9 cellular contexts compared by ENCODE assay signal in the genomic region with DNA sequence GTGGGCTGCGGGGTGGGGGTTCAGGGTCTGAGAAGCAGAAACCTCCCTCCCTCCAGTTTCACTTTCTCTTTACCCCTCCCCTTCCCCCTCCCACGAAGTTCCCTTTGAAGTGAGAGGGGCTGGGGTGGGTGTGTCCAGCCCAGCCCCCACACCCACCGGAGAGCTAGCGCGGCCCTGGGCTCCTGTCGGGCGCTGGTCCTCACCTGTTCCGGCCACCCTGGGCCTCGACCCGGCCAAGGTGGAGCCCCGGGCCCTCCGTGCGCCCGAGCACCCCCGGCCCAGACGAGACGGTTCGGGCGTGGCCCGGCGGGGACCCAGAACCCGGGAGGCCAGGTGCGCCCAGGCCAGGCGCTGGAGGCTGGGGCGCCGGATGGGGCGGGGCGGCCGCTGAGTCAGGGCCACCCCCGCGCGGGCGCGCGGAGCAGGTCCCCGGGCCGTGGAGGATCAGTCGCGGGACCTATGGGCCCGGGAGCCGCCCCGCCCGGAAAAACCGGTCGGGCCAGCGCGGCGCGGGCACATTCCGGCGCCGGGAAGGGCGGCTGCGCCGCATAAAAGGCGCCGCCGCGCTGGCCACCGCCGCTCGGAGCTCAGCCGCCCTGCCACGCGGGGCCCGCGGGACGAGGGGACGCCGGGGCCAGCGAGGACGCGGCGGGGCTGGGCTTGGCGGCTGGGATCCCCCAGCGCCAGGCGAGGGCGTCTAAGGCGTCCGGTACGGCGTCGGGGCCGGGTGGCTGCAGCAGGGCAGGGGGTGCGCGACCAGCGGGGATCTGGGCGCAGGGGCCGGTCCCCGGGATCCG. TPM values are rescaled to one million over a fixed set of nuclear protein-coding genes. Genes with fewer than 3 reads are reported as not detected.
DNase-seq lines count a peak whose midpoint lies in the region; ATAC-seq and TF ChIP-seq lines count a peak whose summit lies in the region.
"Had no signal": no experiment of that assay in that cellular context is flagged by ENCODE, and none has a peak within 500 bp of the region (broad histone marks: within the 10 kb centered on the region; RNA-seq: fewer than 3 reads in every experiment).

No MANE protein-coding gene starts in this region.

- H3K27me3 Mint-ChIP-seq in chondrocyte (ENCODE audit: low read depth): peaks cover 45% of the 10 kb centered on the region

- H3K4me3 Mint-ChIP-seq in chondrocyte (ENCODE audit: unreplicated experiment): no peak overlapping the region

- H3K27ac ChIP-seq in stomach smooth muscle (ENCODE audit: low read length): no peak overlapping the region

- peaks cover 4% of the 10 kb centered on the region for H3K9me3 Mint-ChIP-seq in chondrocyte (ENCODE audit: low read depth)

- no peak for ATAC-seq in GM21529 (IDR thresholded peaks at IDR 0.05; ENCODE audit: unreplicated experiment)
- ATAC-seq in GM19035 (IDR thresholded peaks at IDR 0.05; ENCODE audit: unreplicated experiment): no peak

- H3K9ac ChIP-seq in stomach smooth muscle (ENCODE audit: low read length in 2 of 2): no peak overlapping the region

- H3K27ac Mint-ChIP-seq in chondrocyte (ENCODE audit: unreplicated experiment): no peak overlapping the region

- TF ChIP-seq CTCF in chondrocyte (IDR thresholded peaks at IDR 0.05): no peak

- DNase-seq in NCI-H748 (lab: John Stamatoyannopoulos, UW; ENCODE audit: unreplicated experiment) (peak; percentile 65), NCI-H748 treated with DMSO at 0.1 percent for 48 hours (lab: John Stamatoyannopoulos, UW) (no peak), chondrocyte (ENCODE audit: low spot score) (peak; percentile 74), left kidney (ENCODE audit: low read depth, low spot score) (peak; percentile 63), NCI-H2107 treated with DMSO at 0.1 percent for 48 hours (lab: John Stamatoyannopoulos, UW; ENCODE audit: unreplicated experiment) (no peak)
- DNase-seq: HCEC 1CT had no signal

- H3K36me3 ChIP-seq in stomach smooth muscle (ENCODE audit: control insufficient read depth in 2 of 2, insufficient read depth in 2 of 2, low read length in 2 of 2): no peaks in the 10 kb centered on the region

- H3K4me3 ChIP-seq in stomach smooth muscle (ENCODE audit: low read length in 2 of 2): peak overlapping the region; percentile 25 to 58

- no peaks in the 10 kb centered on the region for H3K4me1 Mint-ChIP-seq in chondrocyte (ENCODE audit: low read depth)

- peaks cover 42 to 47% of the 10 kb centered on the region in 2 donors for H3K27me3 ChIP-seq in stomach smooth muscle (ENCODE audit: control insufficient read depth in 1 of 2, insufficient read depth in 2 of 2, low read length in 2 of 2)

- no peaks in the 10 kb centered on the region for H3K9me3 ChIP-seq in stomach smooth muscle (ENCODE audit: control insufficient read depth in 2 of 2, low read length in 2 of 2)

- peaks cover 15% of the 10 kb centered on the region for H3K4me1 ChIP-seq in stomach smooth muscle (ENCODE audit: control insufficient read depth, insufficient read depth, low read length)

- no peaks in the 10 kb centered on the region for H3K36me3 Mint-ChIP-seq in chondrocyte (ENCODE audit: low read depth)

RNA-seq across cellular contexts. Expression of gene KIF26A, which starts 21.6 kb away (rescaled TPM):
- total RNA-seq in chondrocyte: 0.28 to 0.60 TPM (median 0.60 TPM) in 3 replicates

RNA-seq across cellular contexts. Expression of gene ASPG, which starts 31.2 kb away (rescaled TPM):
- total RNA-seq in chondrocyte: not detected in 3 replicates

Comparison
In these comparisons a context has a peak if more than half of its experiments do, and no peak if none do; other contexts are left out.
1. DNase-seq: peak in NCI-H748 (single experiment), chondrocyte (single experiment) and left kidney (single experiment); none in NCI-H748 treated with DMSO at 0.1 percent for 48 hours (single experiment) and NCI-H2107 treated with DMSO at 0.1 percent for 48 hours (single experiment).